ENCODE assay signal across 1 cellular context in genomic region chr4:184348311-184349233, GRCh38.
TF ChIP-seq lines count a peak whose summit lies in the region.

No MANE protein-coding gene starts in this region.

TF ChIP-seq in H1, 55 proteins besides CTCF, POLR2A, EP300 and RAD21 (continued from another document):
- TF ChIP-seq, protein P1, sequence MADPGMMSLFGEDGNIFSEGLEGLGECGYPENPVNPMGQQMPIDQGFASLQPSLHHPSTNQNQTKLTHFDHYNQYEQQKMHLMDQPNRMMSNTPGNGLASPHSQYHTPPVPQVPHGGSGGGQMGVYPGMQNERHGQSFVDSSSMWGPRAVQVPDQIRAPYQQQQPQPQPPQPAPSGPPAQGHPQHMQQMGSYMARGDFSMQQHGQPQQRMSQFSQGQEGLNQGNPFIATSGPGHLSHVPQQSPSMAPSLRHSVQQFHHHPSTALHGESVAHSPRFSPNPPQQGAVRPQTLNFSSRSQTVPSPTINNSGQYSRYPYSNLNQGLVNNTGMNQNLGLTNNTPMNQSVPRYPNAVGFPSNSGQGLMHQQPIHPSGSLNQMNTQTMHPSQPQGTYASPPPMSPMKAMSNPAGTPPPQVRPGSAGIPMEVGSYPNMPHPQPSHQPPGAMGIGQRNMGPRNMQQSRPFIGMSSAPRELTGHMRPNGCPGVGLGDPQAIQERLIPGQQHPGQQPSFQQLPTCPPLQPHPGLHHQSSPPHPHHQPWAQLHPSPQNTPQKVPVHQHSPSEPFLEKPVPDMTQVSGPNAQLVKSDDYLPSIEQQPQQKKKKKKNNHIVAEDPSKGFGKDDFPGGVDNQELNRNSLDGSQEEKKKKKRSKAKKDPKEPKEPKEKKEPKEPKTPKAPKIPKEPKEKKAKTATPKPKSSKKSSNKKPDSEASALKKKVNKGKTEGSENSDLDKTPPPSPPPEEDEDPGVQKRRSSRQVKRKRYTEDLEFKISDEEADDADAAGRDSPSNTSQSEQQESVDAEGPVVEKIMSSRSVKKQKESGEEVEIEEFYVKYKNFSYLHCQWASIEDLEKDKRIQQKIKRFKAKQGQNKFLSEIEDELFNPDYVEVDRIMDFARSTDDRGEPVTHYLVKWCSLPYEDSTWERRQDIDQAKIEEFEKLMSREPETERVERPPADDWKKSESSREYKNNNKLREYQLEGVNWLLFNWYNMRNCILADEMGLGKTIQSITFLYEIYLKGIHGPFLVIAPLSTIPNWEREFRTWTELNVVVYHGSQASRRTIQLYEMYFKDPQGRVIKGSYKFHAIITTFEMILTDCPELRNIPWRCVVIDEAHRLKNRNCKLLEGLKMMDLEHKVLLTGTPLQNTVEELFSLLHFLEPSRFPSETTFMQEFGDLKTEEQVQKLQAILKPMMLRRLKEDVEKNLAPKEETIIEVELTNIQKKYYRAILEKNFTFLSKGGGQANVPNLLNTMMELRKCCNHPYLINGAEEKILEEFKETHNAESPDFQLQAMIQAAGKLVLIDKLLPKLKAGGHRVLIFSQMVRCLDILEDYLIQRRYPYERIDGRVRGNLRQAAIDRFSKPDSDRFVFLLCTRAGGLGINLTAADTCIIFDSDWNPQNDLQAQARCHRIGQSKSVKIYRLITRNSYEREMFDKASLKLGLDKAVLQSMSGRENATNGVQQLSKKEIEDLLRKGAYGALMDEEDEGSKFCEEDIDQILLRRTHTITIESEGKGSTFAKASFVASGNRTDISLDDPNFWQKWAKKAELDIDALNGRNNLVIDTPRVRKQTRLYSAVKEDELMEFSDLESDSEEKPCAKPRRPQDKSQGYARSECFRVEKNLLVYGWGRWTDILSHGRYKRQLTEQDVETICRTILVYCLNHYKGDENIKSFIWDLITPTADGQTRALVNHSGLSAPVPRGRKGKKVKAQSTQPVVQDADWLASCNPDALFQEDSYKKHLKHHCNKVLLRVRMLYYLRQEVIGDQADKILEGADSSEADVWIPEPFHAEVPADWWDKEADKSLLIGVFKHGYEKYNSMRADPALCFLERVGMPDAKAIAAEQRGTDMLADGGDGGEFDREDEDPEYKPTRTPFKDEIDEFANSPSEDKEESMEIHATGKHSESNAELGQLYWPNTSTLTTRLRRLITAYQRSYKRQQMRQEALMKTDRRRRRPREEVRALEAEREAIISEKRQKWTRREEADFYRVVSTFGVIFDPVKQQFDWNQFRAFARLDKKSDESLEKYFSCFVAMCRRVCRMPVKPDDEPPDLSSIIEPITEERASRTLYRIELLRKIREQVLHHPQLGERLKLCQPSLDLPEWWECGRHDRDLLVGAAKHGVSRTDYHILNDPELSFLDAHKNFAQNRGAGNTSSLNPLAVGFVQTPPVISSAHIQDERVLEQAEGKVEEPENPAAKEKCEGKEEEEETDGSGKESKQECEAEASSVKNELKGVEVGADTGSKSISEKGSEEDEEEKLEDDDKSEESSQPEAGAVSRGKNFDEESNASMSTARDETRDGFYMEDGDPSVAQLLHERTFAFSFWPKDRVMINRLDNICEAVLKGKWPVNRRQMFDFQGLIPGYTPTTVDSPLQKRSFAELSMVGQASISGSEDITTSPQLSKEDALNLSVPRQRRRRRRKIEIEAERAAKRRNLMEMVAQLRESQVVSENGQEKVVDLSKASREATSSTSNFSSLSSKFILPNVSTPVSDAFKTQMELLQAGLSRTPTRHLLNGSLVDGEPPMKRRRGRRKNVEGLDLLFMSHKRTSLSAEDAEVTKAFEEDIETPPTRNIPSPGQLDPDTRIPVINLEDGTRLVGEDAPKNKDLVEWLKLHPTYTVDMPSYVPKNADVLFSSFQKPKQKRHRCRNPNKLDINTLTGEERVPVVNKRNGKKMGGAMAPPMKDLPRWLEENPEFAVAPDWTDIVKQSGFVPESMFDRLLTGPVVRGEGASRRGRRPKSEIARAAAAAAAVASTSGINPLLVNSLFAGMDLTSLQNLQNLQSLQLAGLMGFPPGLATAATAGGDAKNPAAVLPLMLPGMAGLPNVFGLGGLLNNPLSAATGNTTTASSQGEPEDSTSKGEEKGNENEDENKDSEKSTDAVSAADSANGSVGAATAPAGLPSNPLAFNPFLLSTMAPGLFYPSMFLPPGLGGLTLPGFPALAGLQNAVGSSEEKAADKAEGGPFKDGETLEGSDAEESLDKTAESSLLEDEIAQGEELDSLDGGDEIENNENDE (IDR thresholded peaks at IDR 0.05; ENCODE audit: insufficient replicate concordance, low read length) = no peak
- TF ChIP-seq, protein P2, sequence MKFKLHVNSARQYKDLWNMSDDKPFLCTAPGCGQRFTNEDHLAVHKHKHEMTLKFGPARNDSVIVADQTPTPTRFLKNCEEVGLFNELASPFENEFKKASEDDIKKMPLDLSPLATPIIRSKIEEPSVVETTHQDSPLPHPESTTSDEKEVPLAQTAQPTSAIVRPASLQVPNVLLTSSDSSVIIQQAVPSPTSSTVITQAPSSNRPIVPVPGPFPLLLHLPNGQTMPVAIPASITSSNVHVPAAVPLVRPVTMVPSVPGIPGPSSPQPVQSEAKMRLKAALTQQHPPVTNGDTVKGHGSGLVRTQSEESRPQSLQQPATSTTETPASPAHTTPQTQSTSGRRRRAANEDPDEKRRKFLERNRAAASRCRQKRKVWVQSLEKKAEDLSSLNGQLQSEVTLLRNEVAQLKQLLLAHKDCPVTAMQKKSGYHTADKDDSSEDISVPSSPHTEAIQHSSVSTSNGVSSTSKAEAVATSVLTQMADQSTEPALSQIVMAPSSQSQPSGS (IDR thresholded peaks at IDR 0.05; ENCODE audit: low read length) = no peak
- TF ChIP-seq SIX5 (IDR thresholded peaks at IDR 0.05; ENCODE audit: low read depth, low read length) = no peak
TF ChIP-seq in H1: peak in this region for 1.
